ENCODE assay signal across 15 cellular contexts in genomic region chr9:100555471-100555870, GRCh38.
A peak's percentile ranks its signal among the peaks of the same experiment; 100 is the strongest.
DNase-seq lines count a peak whose midpoint lies in the region; ATAC-seq and TF ChIP-seq lines count a peak whose summit lies in the region.
"Had no signal": no experiment of that assay in that cellular context is flagged by ENCODE, and none has a peak within 500 bp of the region (broad histone marks: within the 10 kb centered on the region; RNA-seq: fewer than 3 reads in every experiment).

No MANE protein-coding gene starts in this region.

- no peak overlapping the region for H3K4me3 ChIP-seq in GM12865 (ENCODE audit: low read depth, low read length)
- H3K4me3 ChIP-seq: prostate gland had no signal

- peak; percentile 79 for ATAC-seq in GM19372 (IDR thresholded peaks at IDR 0.05; ENCODE audit: low read depth, unreplicated experiment)
- peak; percentile 62 for ATAC-seq in HG02588 (IDR thresholded peaks at IDR 0.05; ENCODE audit: unreplicated experiment)
- peak; percentile 87 for ATAC-seq in HG03469 (IDR thresholded peaks at IDR 0.05; ENCODE audit: unreplicated experiment)

- DNase-seq in GM12865 (ENCODE audit: low read depth) (peak; percentile 17), GM19238 (ENCODE audit: insufficient read length, low spot score) (no peak), Kasumi-1 (lab: John Stamatoyannopoulos, UW) (no peak), NCI-H82 (lab: John Stamatoyannopoulos, UW) (no peak)
- no peak for DNase-seq in stimulated activated CD4-positive, alpha-beta T cell treated with anti-CD3 and anti-CD28 coated beads, Interleukin-15, amount 100 ng/mL, for 24 hours
- DNase-seq: 8988T; activated CD4-positive, CD25-positive, alpha-beta regulatory T cell treated with anti-CD3 and anti-CD28 coated beads, Interleukin-2, amount 50 U/mL, for 72 hours; activated naive CD4-positive, alpha-beta T cell treated with Interleukin-2 at 50 U/mL for 16 hours; CD4-positive, CD25-positive, alpha-beta regulatory T cell; NCI-H1436 treated with DMSO at 0.1 percent for 48 hours; NCI-H345 had no signal

- TF ChIP-seq CTCF in GM12865 (IDR thresholded peaks at IDR 0.05; ENCODE audit: insufficient read depth, low read depth, low read length, missing control alignments): no peak
